8 cellular contexts compared by ENCODE assay signal in the genomic region with DNA sequence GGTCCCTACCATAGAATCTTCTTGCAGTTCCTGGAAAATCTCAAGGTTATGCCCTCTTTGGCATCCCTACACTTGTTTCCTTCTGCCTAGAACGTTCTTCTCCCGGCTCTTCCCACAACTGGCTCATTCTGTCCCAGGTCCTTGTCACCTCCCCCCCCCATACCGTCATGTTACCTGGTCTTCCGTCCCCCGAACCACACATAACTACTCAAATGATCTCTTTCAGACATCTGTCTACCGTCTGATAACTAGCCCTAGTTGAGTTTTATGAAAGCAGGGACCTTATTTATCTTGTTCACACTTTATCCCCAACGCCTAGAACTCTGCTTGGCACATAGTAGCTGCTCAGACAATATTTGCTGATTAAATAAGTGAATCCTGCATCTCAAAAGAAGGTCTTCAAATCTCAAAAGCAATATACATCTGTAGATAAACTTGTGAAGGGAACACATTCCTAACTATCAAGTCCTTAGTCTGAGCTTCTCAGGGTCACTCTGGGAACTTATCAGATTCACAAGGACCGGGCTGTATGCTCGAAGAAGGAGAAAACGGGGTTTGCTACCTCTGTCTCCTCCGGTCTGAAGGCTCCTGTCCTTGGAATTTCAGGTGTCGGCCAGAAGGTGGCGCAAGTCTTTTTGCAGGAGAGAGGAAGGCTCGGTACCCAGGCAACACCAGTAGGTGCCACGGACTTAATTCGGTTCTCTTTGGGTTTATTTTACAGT. TPM values are rescaled to one million over a fixed set of nuclear protein-coding genes. Genes with fewer than 3 reads are reported as not detected.
DNase-seq lines count a peak whose midpoint lies in the region; ATAC-seq and TF ChIP-seq lines count a peak whose summit lies in the region.

No MANE protein-coding gene starts in this region.

- DNase-seq in CD8-positive, alpha-beta memory T cell: peak; percentile 72 to 87 (median 78)
- peak; percentile 60 for DNase-seq in HPDE6-E6E7 (ENCODE audit: extremely low spot score)
- DNase-seq in OCI-LY7 (ENCODE audit: low spot score): peak; percentile 74
- DNase-seq in activated T-cell treated with anti-CD3 and anti-CD28 coated beads, Interleukin-2, amount 50 U/mL, for 4 hours: peak; percentile 76
- peak; percentile 53 to 76 for DNase-seq in fibroblast of lung (ENCODE audit: low read depth in 2 of 2)
- DNase-seq in nucleus accumbens (lab: John Stamatoyannopoulos, UW): peak in 49 of 56 donors; percentile 5 to 84 (median 56)
- DNase-seq in superior temporal gyrus (ENCODE audit: extremely low spot score): peak; percentile 93

- POLR2A ChIA-PET in CD8-positive, alpha-beta memory T cell (lab: Charles Lee): interaction anchor here (1.1 to 2.9 kb wide), 10 partner anchors 9 to 71 kb away, joined by 3 to 14 read pairs (median 8); no protein-coding TSS in a partner anchor
- POLR2A ChIA-PET in OCI-LY7 (lab: Charles Lee): interaction anchor here (0.7 kb wide), 1 partner anchor 157 kb away, joined by 3 read pairs; no protein-coding TSS in a partner anchor

- peaks cover 90% of the 10 kb centered on the region for H3K4me1 ChIP-seq in CD8-positive, alpha-beta memory T cell (ENCODE audit: insufficient read depth, low read length)
- H3K4me1 ChIP-seq in OCI-LY7 (ENCODE audit: insufficient read depth, low read length, poor library complexity, severe bottlenecking) (peaks cover 6% of the 10 kb centered on the region), fibroblast of lung (ENCODE audit: control insufficient read depth, extremely low read depth, insufficient read depth, low read length) (no peaks in the 10 kb centered on the region)

- no peak overlapping the region for H3K9ac ChIP-seq in fibroblast of lung (ENCODE audit: insufficient read depth, low read length)

- H3K4me3 Mint-ChIP-seq in CD8-positive, alpha-beta memory T cell: peak overlapping the region; percentile 64 to 83 (median 70)
- H3K4me3 Mint-ChIP-seq in activated T-cell treated with anti-CD3 and anti-CD28 coated beads, Interleukin-2, amount 50 U/mL, for 4 hours: peak overlapping the region; percentile 51

- TF ChIP-seq CTCF in OCI-LY7 (conservative IDR thresholded peaks at IDR 0.05; ENCODE audit: low read length): peak; percentile 95
- peak; percentile 90 to 91 for TF ChIP-seq CTCF in fibroblast of lung (conservative IDR thresholded peaks at IDR 0.05 in 1 of 2, IDR thresholded peaks at IDR 0.05 in 1 of 2; ENCODE audit: low read depth in 1 of 2, low read length in 2 of 2)

- H3K36me3 Mint-ChIP-seq in CD8-positive, alpha-beta memory T cell: peaks cover 11 to 94% (median 30%) of the 10 kb centered on the region in 3 donors
- H3K36me3 Mint-ChIP-seq in activated T-cell treated with anti-CD3 and anti-CD28 coated beads, Interleukin-2, amount 50 U/mL, for 4 hours (ENCODE audit: insufficient read depth): peaks cover 61% of the 10 kb centered on the region

- H3K27me3 ChIP-seq in CD8-positive, alpha-beta memory T cell (ENCODE audit: insufficient read depth, low read length, poor library complexity, severe bottlenecking): no peaks in the 10 kb centered on the region
- peaks cover 3% of the 10 kb centered on the region for H3K27me3 ChIP-seq in fibroblast of lung (ENCODE audit: control insufficient read depth, insufficient read depth, low read length)

- peak overlapping the region; percentile 66; the same call in 1 of the 2 replicates for H2AFZ ChIP-seq in OCI-LY7 (ENCODE audit: low read length)
- H2AFZ ChIP-seq in fibroblast of lung (ENCODE audit: low read length): no peak overlapping the region

- H3K4me1 Mint-ChIP-seq in CD8-positive, alpha-beta memory T cell: peaks cover 86 to 97% (median 93%) of the 10 kb centered on the region in 3 donors
- H3K4me1 Mint-ChIP-seq in activated T-cell treated with anti-CD3 and anti-CD28 coated beads, Interleukin-2, amount 50 U/mL, for 4 hours (ENCODE audit: low read depth): peaks cover 92% of the 10 kb centered on the region

- H3K27ac Mint-ChIP-seq in CD8-positive, alpha-beta memory T cell: peak overlapping the region; percentile 93 to 99 (median 96)

- intact Hi-C loops in OCI-LY7 (cut with micrococcal nuclease; ENCODE audit: unreplicated experiment): loop anchor here (1.0 to 2.0 kb wide), 2 partner anchors 72 to 153 kb away; no protein-coding TSS in a partner anchor

- H3K9me2 ChIP-seq in OCI-LY7 (ENCODE audit: insufficient read depth, low read length): no peaks in the 10 kb centered on the region

- ATAC-seq in GM19452 (IDR thresholded peaks at IDR 0.05; ENCODE audit: unreplicated experiment): peak; percentile 91
- peak; percentile 41 to 49 for ATAC-seq in activated T-cell treated with anti-CD3 and anti-CD28 coated beads, Interleukin-2, amount 50 U/mL, for 4 hours

- H4K20me1 ChIP-seq in OCI-LY7 (ENCODE audit: insufficient read depth, low read length) (no peaks in the 10 kb centered on the region), fibroblast of lung (ENCODE audit: control insufficient read depth, extremely low read depth, insufficient read depth, low read length) (no peaks in the 10 kb centered on the region)

- peak overlapping the region; percentile 35 for H3K4me3 ChIP-seq in CD8-positive, alpha-beta memory T cell (ENCODE audit: low read length)
- H3K4me3 ChIP-seq in OCI-LY7 (ENCODE audit: low read depth, low read length, poor library complexity, severe bottlenecking) (no peak overlapping the region), fibroblast of lung (replicated peaks in 1 of 4; ENCODE audit: control extremely low read depth in 1 of 4, insufficient read depth in 1 of 4, low read depth in 3 of 4, low read length in 4 of 4) (peak overlapping the region in 1 of 4 experiments; percentile 43)

- H3K9me3 ChIP-seq in CD8-positive, alpha-beta memory T cell (ENCODE audit: low read length): no peaks in the 10 kb centered on the region
- no peaks in the 10 kb centered on the region for H3K9me3 ChIP-seq in OCI-LY7 (ENCODE audit: low read length)
- H3K9me3 ChIP-seq in fibroblast of lung (ENCODE audit: control insufficient read depth, insufficient read depth, low read depth, low read length): no peaks in the 10 kb centered on the region

- H3K4me2 ChIP-seq in OCI-LY7 (ENCODE audit: low read length): peak overlapping the region; percentile 50
- H3K4me2 ChIP-seq in fibroblast of lung (ENCODE audit: extremely low read depth, insufficient read depth, low read length): no peak overlapping the region

- peaks cover 0 to 2% of the 10 kb centered on the region in 2 donors for H3K27me3 Mint-ChIP-seq in CD8-positive, alpha-beta memory T cell
- H3K27me3 Mint-ChIP-seq in activated T-cell treated with anti-CD3 and anti-CD28 coated beads, Interleukin-2, amount 50 U/mL, for 4 hours (ENCODE audit: low read depth): no peaks in the 10 kb centered on the region

- peak overlapping the region; percentile 2 for H3K27ac ChIP-seq in CD8-positive, alpha-beta memory T cell (ENCODE audit: low read depth, low read length)
- H3K27ac ChIP-seq in OCI-LY7 (ENCODE audit: low read depth, low read length, poor library complexity, severe bottlenecking): no peak overlapping the region
- H3K27ac ChIP-seq in fibroblast of lung (ENCODE audit: insufficient read depth, low read length): no peak overlapping the region

- CTCF ChIA-PET in CD8-positive, alpha-beta memory T cell (lab: Charles Lee): interaction anchor here (0.7 to 6.7 kb wide), 19 partner anchors 8 to 72 kb away, joined by 3 to 182 read pairs (median 5); a partner anchor contains a TSS
- CTCF ChIA-PET in OCI-LY7 (lab: Charles Lee; ENCODE audit: unreplicated experiment): interaction anchor here (1.2 kb wide), 1 partner anchor 63 kb away, joined by 5 read pairs; no protein-coding TSS in a partner anchor

- no peaks in the 10 kb centered on the region for H3K79me2 ChIP-seq in OCI-LY7 (ENCODE audit: insufficient read depth, low read depth, low read length)
- no peaks in the 10 kb centered on the region for H3K79me2 ChIP-seq in fibroblast of lung (ENCODE audit: control insufficient read depth, insufficient read depth, low read length)

- no peaks in the 10 kb centered on the region for H3K9me3 Mint-ChIP-seq in CD8-positive, alpha-beta memory T cell
- no peaks in the 10 kb centered on the region for H3K9me3 Mint-ChIP-seq in activated T-cell treated with anti-CD3 and anti-CD28 coated beads, Interleukin-2, amount 50 U/mL, for 4 hours

- BruUV-seq in OCI-LY7 (replicated peaks; lab: Mats Ljungman, UMichigan): no TSS peak

- H3K36me3 ChIP-seq in CD8-positive, alpha-beta memory T cell (ENCODE audit: insufficient read depth, low read length): peaks cover 75% of the 10 kb centered on the region
- H3K36me3 ChIP-seq in OCI-LY7 (ENCODE audit: insufficient read depth, low read length): no peaks in the 10 kb centered on the region
- H3K36me3 ChIP-seq in fibroblast of lung (ENCODE audit: control insufficient read depth, insufficient read depth, low read length): no peaks in the 10 kb centered on the region

RNA-seq across cellular contexts. Expression of a gene that starts 30.0 kb away (rescaled TPM):
- 100 to 1,000 TPM; 219 to 224 TPM for total RNA-seq in CD8-positive, alpha-beta memory T cell
- polyA plus RNA-seq in CD8-positive, alpha-beta memory T cell: 288 TPM
- not detected in 2 replicates for total RNA-seq in OCI-LY7 (2014; rRNA removed; shearing (Covaris generic))
- total RNA-seq in OCI-LY7 (2022): 2.6 and 3.1 TPM in 2 replicates
- 100 to 1,000 TPM in 2 of 3 donors, 10 to 100 TPM in 1; 93.0 to 136 (median 132) TPM for total RNA-seq in activated T-cell treated with anti-CD3 and anti-CD28 coated beads, Interleukin-2, amount 50 U/mL, for 4 hours
- under 0.01 TPM in 1 of 2 replicates, not detected in the other for total RNA-seq in fibroblast of lung
- polyA plus RNA-seq in fibroblast of lung: not detected in 2 replicates
- not detected in 2 replicates for polyA plus RNA-seq in fibroblast of lung (2012)
- polyA minus RNA-seq in fibroblast of lung (ENCODE audit: low replicate concordance): not detected in 2 replicates

RNA-seq across cellular contexts. Expression of a gene that starts 34.8 kb away (rescaled TPM):
- not detected for total RNA-seq in CD8-positive, alpha-beta memory T cell
- 0.99 TPM for polyA plus RNA-seq in CD8-positive, alpha-beta memory T cell
- total RNA-seq in OCI-LY7 (2014; rRNA removed; shearing (Covaris generic)): not detected in 2 replicates
- total RNA-seq in OCI-LY7 (2022) (not detected in 2 replicates), fibroblast of lung (not detected in 2 replicates)
- not detected for total RNA-seq in activated T-cell treated with anti-CD3 and anti-CD28 coated beads, Interleukin-2, amount 50 U/mL, for 4 hours
- not detected in 2 replicates for polyA plus RNA-seq in fibroblast of lung
- polyA plus RNA-seq in fibroblast of lung (2012): not detected in 2 replicates
- polyA minus RNA-seq in fibroblast of lung (ENCODE audit: low replicate concordance): not detected in 2 replicates

Comparison
In these comparisons a context has a peak if more than half of its experiments do, and no peak if none do; other contexts are left out.
1. RNA of a gene that starts 30.0 kb away (total RNA-seq): 219 to 224 TPM in CD8-positive, alpha-beta memory T cell and 93.0 to 136 TPM in activated T-cell treated with anti-CD3 and anti-CD28 coated beads, Interleukin-2, amount 50 U/mL, for 4 hours; 2.6 to 3.1 TPM in OCI-LY7 and under 0.01 TPM in fibroblast of lung; every median in the first group is over 10 times any median in the second.
2. Peak in every context shown above with its lines, with median percentiles within 50 percentile points of each other: DNase-seq.